30 cellular contexts compared by ENCODE assay signal in genomic region chr12:100953217-100953616, GRCh38.
DNase-seq lines count a peak whose midpoint lies in the region; ATAC-seq and TF ChIP-seq lines count a peak whose summit lies in the region.
"Had no signal": no experiment of that assay in that cellular context is flagged by ENCODE, and none has a peak within 500 bp of the region (broad histone marks: within the 10 kb centered on the region; RNA-seq: fewer than 3 reads in every experiment).

No MANE protein-coding gene starts in this region.

- ATAC-seq in HG02588 (IDR thresholded peaks at IDR 0.05; ENCODE audit: unreplicated experiment), result no peak
- ATAC-seq: HCT116; left colon; stimulated activated naive CD8-positive, alpha-beta T cell treated with anti-CD3 and anti-CD28 coated beads, Interleukin-15, Interleukin-2, amounts not matched to agents 100 U/mL and 50 U/mL, for 24 hours; T-helper 17 cell had no signal

- H4K20me1 ChIP-seq in fibroblast of lung (ENCODE audit: control insufficient read depth, extremely low read depth, insufficient read depth, low read length), result no peaks in the 10 kb centered on the region

- H3K4me1 ChIP-seq in fibroblast of lung (ENCODE audit: control insufficient read depth, extremely low read depth, insufficient read depth, low read length), result no peaks in the 10 kb centered on the region
- H3K4me1 ChIP-seq: breast epithelium, Peyer's patch, prostate gland, sigmoid colon, thyroid gland had no signal

- no peak overlapping the region for H2AFZ ChIP-seq in fibroblast of lung (ENCODE audit: low read length)

- H3K9ac ChIP-seq in fibroblast of lung (ENCODE audit: insufficient read depth, low read length), result no peak overlapping the region

- no peaks in the 10 kb centered on the region for H3K36me3 ChIP-seq in fibroblast of lung (ENCODE audit: control insufficient read depth, insufficient read depth, low read length)
- H3K36me3 ChIP-seq: breast epithelium, Peyer's patch, prostate gland, sigmoid colon, SJSA1, thyroid gland had no signal

- no peaks in the 10 kb centered on the region for H3K79me2 ChIP-seq in fibroblast of lung (ENCODE audit: control insufficient read depth, insufficient read depth, low read length)

- H3K27ac ChIP-seq in fibroblast of lung (ENCODE audit: insufficient read depth, low read length), result no peak overlapping the region
- H3K27ac ChIP-seq: 22Rv1, breast epithelium, Peyer's patch, prostate gland, sigmoid colon, SJSA1, thyroid gland had no signal

- H3K27me3 ChIP-seq in fibroblast of lung (ENCODE audit: control insufficient read depth, insufficient read depth, low read length), result no peaks in the 10 kb centered on the region
- H3K27me3 ChIP-seq: breast epithelium, Peyer's patch, sigmoid colon, SJSA1, thyroid gland had no signal

- TF ChIP-seq CTCF in fibroblast of lung (conservative IDR thresholded peaks at IDR 0.05 in 1 of 2, IDR thresholded peaks at IDR 0.05 in 1 of 2; ENCODE audit: low read depth in 1 of 2, low read length in 2 of 2), result no peak

- no peak overlapping the region for H3K4me2 ChIP-seq in fibroblast of lung (ENCODE audit: extremely low read depth, insufficient read depth, low read length)

- H3K9me3 ChIP-seq in fibroblast of lung (ENCODE audit: control insufficient read depth, insufficient read depth, low read depth, low read length), result no peaks in the 10 kb centered on the region
- H3K9me3 ChIP-seq: breast epithelium, Peyer's patch, prostate gland, sigmoid colon, SJSA1, thyroid gland had no signal

- no peak overlapping the region for H3K4me3 ChIP-seq in fibroblast of lung (replicated peaks in 1 of 4; ENCODE audit: control extremely low read depth in 1 of 4, insufficient read depth in 1 of 4, low read depth in 3 of 4, low read length in 4 of 4)
- H3K4me3 ChIP-seq: breast epithelium, Peyer's patch, prostate gland, sigmoid colon, SJSA1, thyroid gland had no signal

- DNase-seq in DMS53 (lab: John Stamatoyannopoulos, UW), result peak; percentile 33
- no peak for DNase-seq in DMS53 treated with DMSO at 0.1 percent for 48 hours (lab: John Stamatoyannopoulos, UW; ENCODE audit: unreplicated experiment)
- DNase-seq in RPMI8226, result peak; percentile 32
- peak; percentile 2 to 80 for DNase-seq in fibroblast of lung (ENCODE audit: low read depth in 2 of 2)
- DNase-seq in activated effector memory CD4-positive, alpha-beta T cell treated with anti-CD3 and anti-CD28 coated beads, Interleukin-2, amount 50 U/mL, for 16 hours, result no peak
- no peak for DNase-seq in NOMO-1 treated with dmso at 0.1 percent for 144 hours (lab: John Stamatoyannopoulos, UW; ENCODE audit: unreplicated experiment)
- no peak for DNase-seq in hepatic stellate cell (ENCODE audit: low spot score)
- DNase-seq: activated CD4-positive, alpha-beta T cell treated with anti-CD3 and anti-CD28 coated beads for 4 hours; activated naive CD4-positive, alpha-beta T cell treated with anti-CD3 and anti-CD28 coated beads for 36 hours; activated T-cell treated with anti-CD3 and anti-CD28 coated beads, Interleukin-2, amount 50 U/mL, for 48 hours; amniotic stem cell; CD4-positive, CD25-positive, alpha-beta regulatory T cell; glutamatergic neuron; left colon; naive B cell; NCI-H1105 treated with DMSO at 0.1 percent for 48 hours; NCI-H2029 treated with DMSO at 0.1 percent for 48 hours; NCI-H446; Peyer's patch; sigmoid colon; stimulated activated CD4-positive, alpha-beta T cell treated with anti-CD3 and anti-CD28 coated beads, Interleukin-15, amount 100 ng/mL, for 24 hours; stimulated activated naive CD8-positive, alpha-beta T cell treated with anti-CD3 and anti-CD28 coated beads, Interleukin-15, Interleukin-2, amounts not matched to agents 100 U/mL and 50 U/mL, for 24 hours; T-helper 17 cell; thyroid gland had no signal

Comparison
In these comparisons a context has a peak if more than half of its experiments do, and no peak if none do; other contexts are left out.
1. DNase-seq: peak in DMS53 (single experiment), RPMI8226 (single experiment) and fibroblast of lung (2 of 2); none in DMS53 treated with DMSO at 0.1 percent for 48 hours (single experiment), activated effector memory CD4-positive, alpha-beta T cell treated with anti-CD3 and anti-CD28 coated beads, Interleukin-2, amount 50 U/mL, for 16 hours (single experiment), NOMO-1 treated with dmso at 0.1 percent for 144 hours (single experiment) and hepatic stellate cell (single experiment).